ENCODE assay signal across 21 cellular contexts in genomic region chr9:115640887-115641286, GRCh38.
DNase-seq lines count a peak whose midpoint lies in the region; ATAC-seq, FAIRE-seq and TF ChIP-seq lines count a peak whose summit lies in the region.
"Had no signal": no experiment of that assay in that cellular context is flagged by ENCODE, and none has a peak within 500 bp of the region (broad histone marks: within the 10 kb centered on the region; RNA-seq: fewer than 3 reads in every experiment).

No MANE protein-coding gene starts in this region.

- TF ChIP-seq CTCF in chondrocyte (IDR thresholded peaks at IDR 0.05) (no peak), stomach (IDR thresholded peaks at IDR 0.05) (no peak)

- no peak overlapping the region for H2AK5ac ChIP-seq in mesenchymal stem cell (ENCODE audit: low read length, severe bottlenecking)

- H2BK5ac ChIP-seq in mesenchymal stem cell (ENCODE audit: low read depth, low read length, poor library complexity, severe bottlenecking) = no peak overlapping the region

- H3K27ac Mint-ChIP-seq in chondrocyte (ENCODE audit: unreplicated experiment) = peak overlapping the region; percentile 90
- H3K27ac Mint-ChIP-seq: activated CD4-positive, alpha-beta T cell treated with anti-CD3 and anti-CD28 coated beads, Interleukin-2, amount 10 ng/mL, durations not matched to agents 7 days and 5 days; activated naive CD8-positive, alpha-beta T cell treated with anti-CD3 and anti-CD28 coated beads, Interleukin-2, amount 50 U/mL, for 24 hours had no signal

- no peaks in the 10 kb centered on the region for H3K79me1 ChIP-seq in mesenchymal stem cell (replicated peaks; ENCODE audit: low read length, poor library complexity, severe bottlenecking)

- H3K14ac ChIP-seq in mesenchymal stem cell (ENCODE audit: low read length in 2 of 2) = no peak overlapping the region

- no peak overlapping the region for H3K18ac ChIP-seq in mesenchymal stem cell (ENCODE audit: low read depth in 1 of 2, low read length in 2 of 2)

- no peak overlapping the region for H3K23ac ChIP-seq in mesenchymal stem cell (ENCODE audit: low read length in 2 of 2)

- H3K4me1 ChIP-seq in mesenchymal stem cell (ENCODE audit: control insufficient read depth, insufficient read depth, low read depth, low read length) = no peaks in the 10 kb centered on the region
- no peaks in the 10 kb centered on the region for H3K4me1 ChIP-seq in stomach
- H3K4me1 ChIP-seq: BE2C, prostate gland had no signal

- H3K27me3 Mint-ChIP-seq in chondrocyte (ENCODE audit: low read depth) = no peaks in the 10 kb centered on the region
- H3K27me3 Mint-ChIP-seq: activated CD4-positive, alpha-beta T cell treated with anti-CD3 and anti-CD28 coated beads, Interleukin-2, amount 10 ng/mL, durations not matched to agents 7 days and 5 days; activated naive CD8-positive, alpha-beta T cell treated with anti-CD3 and anti-CD28 coated beads, Interleukin-2, amount 50 U/mL, for 24 hours had no signal

- no peak overlapping the region for H2BK120ac ChIP-seq in mesenchymal stem cell (ENCODE audit: low read depth, low read length)

- no peak overlapping the region for H2BK12ac ChIP-seq in mesenchymal stem cell (ENCODE audit: low read length in 2 of 2)

- DNase-seq in EH (ENCODE audit: low read depth) (peak; percentile 96), RCC 7860 (ENCODE audit: low spot score) (peak; percentile 49), chondrocyte (ENCODE audit: low spot score) (no peak), mesenchymal stem cell (peak; percentile 76), posterior cingulate gyrus (no peak), T-helper 1 cell (no peak), stomach (no peak)
- DNase-seq: activated CD4-positive, alpha-beta T cell treated with anti-CD3 and anti-CD28 coated beads, Interleukin-2, amount 10 ng/mL, durations not matched to agents 7 days and 5 days; activated naive CD8-positive, alpha-beta T cell treated with anti-CD3 and anti-CD28 coated beads, Interleukin-2, amount 50 U/mL, for 24 hours; activated T-cell treated with anti-CD3 and anti-CD28 coated beads, Interleukin-2, amount 50 U/mL, for 4 hours; BE2C; dermis blood vessel endothelial cell; DMS79; left cardiac atrium; NCI-H146; NCI-H510A; stimulated activated CD4-positive, alpha-beta T cell treated with anti-CD3 and anti-CD28 coated beads, Interleukin-1b, Interleukin-23, amount 100 ng/mL, for 48 hours; transverse colon had no signal

- no peaks in the 10 kb centered on the region for H3K36me3 Mint-ChIP-seq in chondrocyte (ENCODE audit: low read depth)

- H3K27me3 ChIP-seq in mesenchymal stem cell (ENCODE audit: control insufficient read depth in 1 of 2, insufficient read depth in 1 of 2, low read length in 2 of 2) (no peaks in the 10 kb centered on the region), stomach (no peaks in the 10 kb centered on the region)
- H3K27me3 ChIP-seq: BE2C, transverse colon had no signal

- peak overlapping the region; percentile 53 for H3K9ac ChIP-seq in mesenchymal stem cell (ENCODE audit: low read length)

- H3K4ac ChIP-seq in mesenchymal stem cell (ENCODE audit: low read depth in 1 of 2, low read length in 2 of 2) = no peak overlapping the region

- intact Hi-C loops in posterior cingulate gyrus (cut with DNase I) = no loop called here
- intact Hi-C loops in stomach (cut with DNase I; ENCODE audit: low total_unique reads) = no loop called here

- WGBS in mesenchymal stem cell = 0% methylated on average over 1 of the region's 2 CpGs
- 41 to 71% (median 56%) methylated on average over 2 of the region's 2 CpGs for WGBS in stomach, 5 donors

- no peak overlapping the region for H2AFZ ChIP-seq in mesenchymal stem cell (ENCODE audit: low read depth, low read length)

- TF ChIP-seq POLR2A in stomach (IDR thresholded peaks at IDR 0.05) = no peak

- H3K9me3 ChIP-seq in mesenchymal stem cell (ENCODE audit: control insufficient read depth, low read length) (no peaks in the 10 kb centered on the region), stomach (no peaks in the 10 kb centered on the region)
- H3K9me3 ChIP-seq: BE2C, prostate gland, transverse colon had no signal

- no peak overlapping the region for H4K91ac ChIP-seq in mesenchymal stem cell (ENCODE audit: low read length)

- H2BK15ac ChIP-seq in mesenchymal stem cell (ENCODE audit: low read depth, poor library complexity, severe bottlenecking) = no peak overlapping the region

- no peak overlapping the region for H3K4me3 Mint-ChIP-seq in chondrocyte (ENCODE audit: unreplicated experiment)
- H3K4me3 Mint-ChIP-seq: activated CD4-positive, alpha-beta T cell treated with anti-CD3 and anti-CD28 coated beads, Interleukin-2, amount 10 ng/mL, durations not matched to agents 7 days and 5 days; activated naive CD8-positive, alpha-beta T cell treated with anti-CD3 and anti-CD28 coated beads, Interleukin-2, amount 50 U/mL, for 24 hours; activated T-cell treated with anti-CD3 and anti-CD28 coated beads, Interleukin-2, amount 50 U/mL, for 4 hours had no signal

- H3K36me3 ChIP-seq in mesenchymal stem cell (ENCODE audit: control insufficient read depth in 1 of 2, insufficient read depth in 2 of 2, low read depth in 1 of 2, low read length in 2 of 2) (peaks cover 0 to 3% of the 10 kb centered on the region in 2 experiments), stomach (no peaks in the 10 kb centered on the region)
- H3K36me3 ChIP-seq: BE2C, prostate gland, transverse colon had no signal

- no peaks in the 10 kb centered on the region for H3K9me3 Mint-ChIP-seq in chondrocyte (ENCODE audit: low read depth)
- H3K9me3 Mint-ChIP-seq: activated CD4-positive, alpha-beta T cell treated with anti-CD3 and anti-CD28 coated beads, Interleukin-2, amount 10 ng/mL, durations not matched to agents 7 days and 5 days; activated naive CD8-positive, alpha-beta T cell treated with anti-CD3 and anti-CD28 coated beads, Interleukin-2, amount 50 U/mL, for 24 hours; activated T-cell treated with anti-CD3 and anti-CD28 coated beads, Interleukin-2, amount 50 U/mL, for 4 hours had no signal

- FAIRE-seq in RCC 7860 (lab: Jason Lieb, UNC) = peak; percentile 64
- FAIRE-seq: GM12892 had no signal

- no peak overlapping the region for H3K4me3 ChIP-seq in mesenchymal stem cell (ENCODE audit: insufficient read depth in 1 of 2, low read depth in 1 of 2, low read length in 2 of 2)
- H3K4me3 ChIP-seq in stomach = no peak overlapping the region
- H3K4me3 ChIP-seq: prostate gland, transverse colon had no signal

- H3K27ac ChIP-seq in mesenchymal stem cell (ENCODE audit: low read length, poor library complexity, severe bottlenecking) = no peak overlapping the region
- no peak overlapping the region for H3K27ac ChIP-seq in stomach
- H3K27ac ChIP-seq: prostate gland, transverse colon had no signal

- no peak overlapping the region for H3K4me2 ChIP-seq in mesenchymal stem cell (ENCODE audit: low read length, poor library complexity, severe bottlenecking)

- TF ChIP-seq EP300 in stomach (IDR thresholded peaks at IDR 0.05) = no peak

- peaks cover 61% of the 10 kb centered on the region for H3K4me1 Mint-ChIP-seq in chondrocyte (ENCODE audit: low read depth)
- H3K4me1 Mint-ChIP-seq: activated CD4-positive, alpha-beta T cell treated with anti-CD3 and anti-CD28 coated beads, Interleukin-2, amount 10 ng/mL, durations not matched to agents 7 days and 5 days; activated naive CD8-positive, alpha-beta T cell treated with anti-CD3 and anti-CD28 coated beads, Interleukin-2, amount 50 U/mL, for 24 hours had no signal

- no peak for ATAC-seq in HG02678 (IDR thresholded peaks at IDR 0.05; ENCODE audit: unreplicated experiment)
- ATAC-seq: activated naive CD8-positive, alpha-beta T cell treated with anti-CD3 and anti-CD28 coated beads, Interleukin-2, amount 50 U/mL, for 24 hours; activated T-cell treated with anti-CD3 and anti-CD28 coated beads, Interleukin-2, amount 50 U/mL, for 4 hours; left cardiac atrium had no signal

- no peak overlapping the region for H4K8ac ChIP-seq in mesenchymal stem cell (ENCODE audit: low read length)

Comparison
In these comparisons a context has a peak if more than half of its experiments do, and no peak if none do; other contexts are left out.
1. DNase-seq: peak in EH (single experiment), RCC 7860 (single experiment) and mesenchymal stem cell (single experiment); none in chondrocyte (single experiment), posterior cingulate gyrus (0 of 10), T-helper 1 cell (0 of 5) and stomach (single experiment).